Comparison of ENCODE assay signal across 16 cellular contexts in genomic region chr13:72970301-72970880, GRCh38.
DNase-seq lines count a peak whose midpoint lies in the region; ATAC-seq and TF ChIP-seq lines count a peak whose summit lies in the region.
"Had no signal": no experiment of that assay in that cellular context is flagged by ENCODE, and none has a peak within 500 bp of the region (broad histone marks: within the 10 kb centered on the region; RNA-seq: fewer than 3 reads in every experiment).

No MANE protein-coding gene starts in this region.

- H3K36me3 ChIP-seq in SJCRH30 (peaks cover 6% of the 10 kb centered on the region), esophagus squamous epithelium (peaks cover 0 to 37% (median 0%) of the 10 kb centered on the region in 3 donors)

- H3K27me3 Mint-ChIP-seq in Calu3 (ENCODE audit: unreplicated experiment) (no peaks in the 10 kb centered on the region), progenitor cell of endocrine pancreas (no peaks in the 10 kb centered on the region)
- no peaks in the 10 kb centered on the region for H3K27me3 Mint-ChIP-seq in activated CD8-positive, alpha-beta T cell treated with anti-CD3 and anti-CD28 coated beads for 36 hours

- H3K27ac Mint-ChIP-seq in Calu3 (ENCODE audit: unreplicated experiment), result peak overlapping the region; percentile 68
- peak overlapping the region; percentile 90 for H3K27ac Mint-ChIP-seq in progenitor cell of endocrine pancreas
- no peak overlapping the region for H3K27ac Mint-ChIP-seq in activated CD8-positive, alpha-beta T cell treated with anti-CD3 and anti-CD28 coated beads for 36 hours
- H3K27ac Mint-ChIP-seq: CD14-positive monocyte had no signal

- no TSS peak for BruUV-seq in Calu3 (replicated peaks; lab: Mats Ljungman, UMichigan)

- ATAC-seq in GM18867 (IDR thresholded peaks at IDR 0.05; ENCODE audit: unreplicated experiment) (no peak), GM19452 (IDR thresholded peaks at IDR 0.05; ENCODE audit: unreplicated experiment) (no peak)
- ATAC-seq in activated CD8-positive, alpha-beta T cell treated with anti-CD3 and anti-CD28 coated beads for 36 hours, result no peak
- ATAC-seq: A549, PC-3 had no signal

- TF ChIP-seq POLR2A in esophagus squamous epithelium (IDR thresholded peaks at IDR 0.05), result no peak

- H3K4me3 ChIP-seq in SJCRH30 (no peak overlapping the region), esophagus squamous epithelium (no peak overlapping the region)
- H3K4me3 ChIP-seq: A549 had no signal

- no peak for DNase-seq in Calu3
- DNase-seq in SJCRH30, result no peak
- DNase-seq in esophagus squamous epithelium (lab: John Stamatoyannopoulos, UW), result no peak
- DNase-seq in progenitor cell of endocrine pancreas (ENCODE audit: low spot score, unreplicated experiment), result no peak
- DNase-seq in activated CD8-positive, alpha-beta T cell treated with anti-CD3 and anti-CD28 coated beads for 36 hours, result no peak
- DNase-seq in SIG-M5 (lab: John Stamatoyannopoulos, UW), result no peak
- DNase-seq: Caco-2, DMS79, NCI-H1092, NCI-H187, NCI-H69 had no signal

- H3K4me1 ChIP-seq in SJCRH30 (0 out of 2 replicates have a peak, but pooled peaks cover 5% of the 10 kb centered on the region), esophagus squamous epithelium (peaks cover 0 to 7% (median 0%) of the 10 kb centered on the region in 3 donors)

- no peaks in the 10 kb centered on the region for H3K4me1 Mint-ChIP-seq in Calu3 (ENCODE audit: low read depth, unreplicated experiment)
- peaks cover 16% of the 10 kb centered on the region for H3K4me1 Mint-ChIP-seq in progenitor cell of endocrine pancreas (ENCODE audit: low read depth)
- no peaks in the 10 kb centered on the region for H3K4me1 Mint-ChIP-seq in activated CD8-positive, alpha-beta T cell treated with anti-CD3 and anti-CD28 coated beads for 36 hours (ENCODE audit: low read depth)
- H3K4me1 Mint-ChIP-seq: CD14-positive monocyte had no signal

- CTCF ChIA-PET in Calu3 (lab: Charles Lee), result no interaction called here
- CTCF ChIA-PET in activated CD8-positive, alpha-beta T cell treated with anti-CD3 and anti-CD28 coated beads for 36 hours (lab: Charles Lee), result no interaction called here

- intact Hi-C loops in Calu3 (cut with micrococcal nuclease; ENCODE audit: unreplicated experiment) (no loop called here), esophagus squamous epithelium (cut with DNase I) (no loop called here)
- intact Hi-C loops in activated CD8-positive, alpha-beta T cell treated with anti-CD3 and anti-CD28 coated beads for 36 hours (cut with micrococcal nuclease), result no loop called here

- H3K27me3 ChIP-seq in SJCRH30 (no peaks in the 10 kb centered on the region), esophagus squamous epithelium (no peaks in the 10 kb centered on the region)

- POLR2A ChIA-PET in activated CD8-positive, alpha-beta T cell treated with anti-CD3 and anti-CD28 coated beads for 36 hours (lab: Charles Lee), result no interaction called here

- H3K4me3 Mint-ChIP-seq in Calu3 (ENCODE audit: low read depth, unreplicated experiment) (no peak overlapping the region), progenitor cell of endocrine pancreas (ENCODE audit: low read depth) (peak overlapping the region; percentile 38)
- no peak overlapping the region for H3K4me3 Mint-ChIP-seq in activated CD8-positive, alpha-beta T cell treated with anti-CD3 and anti-CD28 coated beads for 36 hours
- H3K4me3 Mint-ChIP-seq: CD14-positive monocyte had no signal

- no peaks in the 10 kb centered on the region for H3K9me3 Mint-ChIP-seq in Calu3 (ENCODE audit: low read depth, unreplicated experiment)
- peaks cover 3% of the 10 kb centered on the region for H3K9me3 Mint-ChIP-seq in progenitor cell of endocrine pancreas (ENCODE audit: low read depth)
- no peaks in the 10 kb centered on the region for H3K9me3 Mint-ChIP-seq in activated CD8-positive, alpha-beta T cell treated with anti-CD3 and anti-CD28 coated beads for 36 hours

- 0 out of 2 replicates have a peak overlapping the region, but pooled peaks have one; percentile 19 for H3K27ac ChIP-seq in SJCRH30
- peak overlapping the region in 3 of 4 donors; percentile 2 to 53 (median 26) for H3K27ac ChIP-seq in esophagus squamous epithelium
- H3K27ac ChIP-seq: A549 had no signal

- H3K9me3 ChIP-seq in SJCRH30 (replicated peaks) (no peaks in the 10 kb centered on the region), esophagus squamous epithelium (no peaks in the 10 kb centered on the region)
- H3K9me3 ChIP-seq: A549, Caco-2 had no signal

- no peak for TF ChIP-seq CTCF in Calu3 (IDR thresholded peaks at IDR 0.05; ENCODE audit: unreplicated experiment)
- no peak for TF ChIP-seq CTCF in esophagus squamous epithelium (IDR thresholded peaks at IDR 0.05)
- TF ChIP-seq CTCF in progenitor cell of endocrine pancreas (IDR thresholded peaks at IDR 0.05; ENCODE audit: unreplicated experiment), result no peak
- no peak for TF ChIP-seq CTCF in activated CD8-positive, alpha-beta T cell treated with anti-CD3 and anti-CD28 coated beads for 36 hours (IDR thresholded peaks at IDR 0.05)

- H3K36me3 Mint-ChIP-seq in Calu3 (ENCODE audit: insufficient read depth, unreplicated experiment) (no peaks in the 10 kb centered on the region), progenitor cell of endocrine pancreas (ENCODE audit: insufficient read depth) (peaks cover 10% of the 10 kb centered on the region)
- peaks cover 6% of the 10 kb centered on the region for H3K36me3 Mint-ChIP-seq in activated CD8-positive, alpha-beta T cell treated with anti-CD3 and anti-CD28 coated beads for 36 hours (ENCODE audit: low read depth)

- WGBS in esophagus squamous epithelium, 2 donors, result 68 to 77% methylated on average over 2 of the region's 2 CpGs
